ENCODE assay signal across 8 cellular contexts in the genomic region with DNA sequence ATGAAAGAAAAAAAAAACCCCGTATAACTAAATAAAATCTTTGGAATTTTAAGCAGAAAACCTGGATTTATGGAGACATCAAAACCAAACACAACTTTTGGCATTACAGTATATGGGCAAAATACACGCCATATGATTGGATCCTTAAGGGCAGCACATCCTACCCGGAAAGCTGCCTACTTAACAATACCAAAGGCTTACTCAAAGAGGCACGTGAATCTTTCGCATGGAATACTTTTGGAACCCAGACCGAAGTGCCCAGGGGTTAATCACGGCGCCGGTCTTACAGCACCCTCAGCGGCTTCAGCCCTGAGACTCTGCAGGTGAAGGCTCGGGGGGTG. TPM values are rescaled to one million over a fixed set of nuclear protein-coding genes. Genes with fewer than 3 reads are reported as not detected.
DNase-seq lines count a peak whose midpoint lies in the region; ATAC-seq, FAIRE-seq and TF ChIP-seq lines count a peak whose summit lies in the region.

No MANE protein-coding gene starts in this region.

- peaks cover 0 to 4% of the 10 kb centered on the region in 2 experiments; a peak in 1 of 4 replicates for H3K9me3 ChIP-seq in H1 (ENCODE audit: insufficient read depth in 2 of 2, low read depth in 1 of 2, low read length in 1 of 2)
- no peaks in the 10 kb centered on the region for H3K9me3 ChIP-seq in muscle layer of duodenum (ENCODE audit: control insufficient read depth in 1 of 2, low read length in 2 of 2)

- 0 out of 2 replicates have a peak, but pooled peaks cover 2% of the 10 kb centered on the region for H3K79me1 ChIP-seq in H1 (ENCODE audit: low read depth, low read length)

- H2BK12ac ChIP-seq in H1 (ENCODE audit: low read depth, low read length), result peak overlapping the region; percentile 82; the same call in 1 of the 2 replicates

- H3K56ac ChIP-seq in H1 (replicated peaks; ENCODE audit: insufficient read length, low read depth, low read length), result peak overlapping the region; percentile 34

- peak overlapping the region; percentile 34; the same call in 1 of the 2 replicates for H2AK5ac ChIP-seq in H1 (ENCODE audit: low read depth, low read length)

- H3K27ac ChIP-seq in H1 (ENCODE audit: low read depth, low read length), result peak overlapping the region; percentile 93
- H3K27ac ChIP-seq in muscle layer of duodenum (ENCODE audit: low read length), result peak overlapping the region; percentile 70

- peak overlapping the region; percentile 86 to 89 for H3K4me2 ChIP-seq in H1 (ENCODE audit: insufficient read depth in 1 of 2, low read depth in 2 of 2, low read length in 2 of 2)

- H4K8ac ChIP-seq in H1 (ENCODE audit: extremely low read depth, insufficient read depth, low read length), result peak overlapping the region; percentile 92; the same call in 1 of the 2 replicates

- no peaks in the 10 kb centered on the region for H3K27me3 ChIP-seq in H1 (replicated peaks in 1 of 4; ENCODE audit: control insufficient read depth in 3 of 4, extremely low read depth in 1 of 4, insufficient read depth in 3 of 4, low read length in 3 of 4)
- H3K27me3 ChIP-seq in muscle layer of duodenum (ENCODE audit: low read depth, low read length), result no peaks in the 10 kb centered on the region

- TF ChIP-seq CTCF in H1 (IDR thresholded peaks at IDR 0.05; ENCODE audit: control extremely low read depth in 1 of 3, insufficient read depth in 1 of 3, low read depth in 1 of 3, low read length in 3 of 3), result no peak

- H4K5ac ChIP-seq in H1 (ENCODE audit: insufficient read length, low read depth, low read length), result peak overlapping the region; percentile 90

- DNase-seq in GM03348 (ENCODE audit: low spot score), result peak; percentile 47
- DNase-seq in H4 (ENCODE audit: low spot score), result peak; percentile 28
- DNase-seq in OCI-M1 (lab: John Stamatoyannopoulos, UW), result peak; percentile 78
- no peak for DNase-seq in H1 (ENCODE audit: low read depth in 1 of 2, low spot score in 2 of 2)
- no peak for DNase-seq in stimulated activated naive CD4-positive, alpha-beta T cell treated with Interleukin-2 at 50 U/mL for 16 hours (lab: John Stamatoyannopoulos, UW)
- no peak for DNase-seq in NCI-H2227 treated with DMSO at 0.1 percent for 48 hours (lab: John Stamatoyannopoulos, UW)

- peak overlapping the region; percentile 50 for H2BK120ac ChIP-seq in H1 (replicated peaks; ENCODE audit: low read depth, low read length)

- H3K36me3 ChIP-seq in H1 (ENCODE audit: control insufficient read depth in 2 of 4, insufficient read depth in 4 of 4, low read length in 3 of 4) (peaks cover 0 to 30% (median 15%) of the 10 kb centered on the region in 4 experiments; a peak in 6 of 8 replicates), muscle layer of duodenum (ENCODE audit: control insufficient read depth in 1 of 2, insufficient read depth in 2 of 2, low read length in 2 of 2) (no peaks in the 10 kb centered on the region)

- whole genome bisulfite sequencing in H1 (ENCODE audit: extremely low coverage in 1 of 2, insufficient coverage in 1 of 2, insufficient read length in 1 of 2, insufficient replicate concordance in 2 of 2, low coverage in 1 of 2, low lambda C conversion rate in 2 of 2, missing lambda C conversion rate in 1 of 2), 2 experiments, result 5% methylated on average over 11 of the region's 11 CpGs; no CpG with 5 or more reads in 1 of the 2 experiments

- POLR2A ChIA-PET in H1 (lab: Charles Lee; ENCODE audit: partially characterized antibody), result interaction anchor here (0.6 to 4.6 kb wide), 8 partner anchors 11 to 705 kb away, joined by 3 to 31 read pairs (median 10); a partner anchor contains a TSS

- H3K23me2 ChIP-seq in H1 (ENCODE audit: low read depth, low read length), result peaks cover 4% of the 10 kb centered on the region; the same call in 1 of the 2 replicates

- H2BK20ac ChIP-seq in H1 (ENCODE audit: low read length), result no peak overlapping the region

- H3K4me1 ChIP-seq in H1 (replicated peaks in 1 of 4; ENCODE audit: control insufficient read depth in 3 of 4, insufficient read depth in 4 of 4, low read length in 3 of 4) (peaks cover 0 to 15% (median 12%) of the 10 kb centered on the region in 4 experiments; a peak in 3 of 7 replicates), muscle layer of duodenum (ENCODE audit: control insufficient read depth in 1 of 2, insufficient read depth in 2 of 2, low read length in 2 of 2) (no peaks in the 10 kb centered on the region)

- H3K9ac ChIP-seq in H1 (replicated peaks in 1 of 4; ENCODE audit: extremely low read depth in 1 of 4, low read depth in 3 of 4, low read length in 3 of 4), result peak overlapping the region; percentile 72 to 87 (median 76)

- no peak overlapping the region for H3K23ac ChIP-seq in H1 (ENCODE audit: insufficient read length)

- H4K20me1 ChIP-seq in H1 (replicated peaks in 1 of 2; ENCODE audit: control insufficient read depth in 1 of 2, insufficient read depth in 2 of 2, low read length in 2 of 2), result peaks cover 0 to 2% of the 10 kb centered on the region in 2 experiments

- H2BK5ac ChIP-seq in H1 (ENCODE audit: low read depth, low read length), result peak overlapping the region; percentile 98

- no peak overlapping the region for H3K4ac ChIP-seq in H1 (replicated peaks; ENCODE audit: insufficient read length, low read depth, low read length)

- H4K91ac ChIP-seq in H1 (replicated peaks; ENCODE audit: insufficient read length, low read length), result peak overlapping the region; percentile 87

- no peak for TF ChIP-seq POLR2A in H1 (IDR thresholded peaks at IDR 0.05; ENCODE audit: control extremely low read depth in 1 of 2, low read depth in 2 of 2, low read length in 2 of 2)

- H3K14ac ChIP-seq in H1 (ENCODE audit: insufficient read length), result no peak overlapping the region

- no peak for ATAC-seq in GM19467 (IDR thresholded peaks at IDR 0.05; ENCODE audit: unreplicated experiment)

- peaks cover 0 to 45% of the 10 kb centered on the region in 2 experiments for H3K79me2 ChIP-seq in H1 (ENCODE audit: control insufficient read depth in 1 of 2, insufficient read depth in 2 of 2, low read length in 2 of 2)

- no peak for TF ChIP-seq EP300 in H1 (IDR thresholded peaks at IDR 0.05; ENCODE audit: borderline replicate concordance in 1 of 2, low read depth in 2 of 2, low read length in 2 of 2)

- no peak overlapping the region; the same call in 1 of the 2 replicates for H2BK15ac ChIP-seq in H1 (ENCODE audit: low read length)

- peak overlapping the region; percentile 94 for H3K18ac ChIP-seq in H1 (ENCODE audit: extremely low read depth, low read length)

- no peak for TF ChIP-seq RAD21 in H1 (IDR thresholded peaks at IDR 0.05 in 1 of 2, conservative IDR thresholded peaks at IDR 0.05 in 1 of 2; ENCODE audit: low read depth in 2 of 2, low read length in 2 of 2)

- peak; percentile 48 for FAIRE-seq in H1 (lab: Jason Lieb, UNC)

- CTCF ChIA-PET in H1 (lab: Charles Lee; ENCODE audit: partially characterized antibody), result interaction anchor here (0.6 to 1.8 kb wide), 3 partner anchors 14 to 173 kb away, joined by 3 to 5 read pairs (median 4); no protein-coding TSS in a partner anchor

- H2AFZ ChIP-seq in H1 (ENCODE audit: low read length), result 0 out of 2 replicates have a peak overlapping the region, but pooled peaks have one; percentile 2

- H3K4me3 ChIP-seq in H1 (ENCODE audit: extremely low read depth in 1 of 4, insufficient read depth in 2 of 4, low read depth in 3 of 4, low read length in 4 of 4) (peak overlapping the region; percentile 66 to 82 (median 70)), muscle layer of duodenum (ENCODE audit: low read depth in 1 of 2, low read length in 2 of 2) (peak overlapping the region; percentile 78 to 81)

TF ChIP-seq in H1, 55 proteins besides CTCF, POLR2A, EP300 and RAD21 (continues in another document):
- TF ChIP-seq TBP (IDR thresholded peaks at IDR 0.05; ENCODE audit: low read depth, low read length) (no peak), CREB1 (IDR thresholded peaks at IDR 0.05) (no peak), CBX5 (IDR thresholded peaks at IDR 0.05; ENCODE audit: low read depth, low read length) (no peak), KDM1A (IDR thresholded peaks at IDR 0.05; ENCODE audit: borderline replicate concordance, low read length) (no peak), SIN3A (conservative IDR thresholded peaks at IDR 0.05 in 1 of 2, IDR thresholded peaks at IDR 0.05 in 1 of 2; ENCODE audit: low read depth in 1 of 2, low read length in 2 of 2) (no peak), MAFK (IDR thresholded peaks at IDR 0.05; ENCODE audit: low read depth, low read length) (no peak), TAF7 (optimal IDR thresholded peaks at IDR 0.05; ENCODE audit: borderline replicate concordance, low read depth, low read length) (no peak)
- TF ChIP-seq, protein P1, sequence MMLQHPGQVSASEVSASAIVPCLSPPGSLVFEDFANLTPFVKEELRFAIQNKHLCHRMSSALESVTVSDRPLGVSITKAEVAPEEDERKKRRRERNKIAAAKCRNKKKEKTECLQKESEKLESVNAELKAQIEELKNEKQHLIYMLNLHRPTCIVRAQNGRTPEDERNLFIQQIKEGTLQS (IDR thresholded peaks at IDR 0.05; ENCODE audit: insufficient read depth, low read depth, low read length), result no peak
- TF ChIP-seq, protein P2, sequence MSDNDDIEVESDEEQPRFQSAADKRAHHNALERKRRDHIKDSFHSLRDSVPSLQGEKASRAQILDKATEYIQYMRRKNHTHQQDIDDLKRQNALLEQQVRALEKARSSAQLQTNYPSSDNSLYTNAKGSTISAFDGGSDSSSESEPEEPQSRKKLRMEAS (IDR thresholded peaks at IDR 0.05), result no peak

RNA-seq across cellular contexts. Expression of a gene that starts 0.4 kb away (rescaled TPM):
- 2.3 and 5.7 TPM in 2 replicates for total RNA-seq in H4 (2014; rRNA removed; shearing (Covaris generic))
- 43.3 and 44.0 TPM in 2 replicates for total RNA-seq in H1 (2021; fragmentation: NEBNext Ultra II Directional; extraction: Animal tissue kit (Norgen Biotek cat#: 25700))
- polyA plus RNA-seq in H1 (2011; rRNA removed), result 5.3 and 7.2 TPM in 2 replicates
- polyA plus RNA-seq in H1 (2011; cell fraction: cytosol; rRNA removed), result 17.2 TPM
- 4.3 TPM for polyA plus RNA-seq in H1 (2011; cell fraction: nucleus; rRNA removed)
- polyA plus RNA-seq in H1 (2012, experiment 1 of 2), result 12.3 to 24.6 TPM (median 21.2 TPM) in 4 replicates
- 2.0 TPM for polyA plus RNA-seq in H1 (2012, experiment 2 of 2)
- 21.9 TPM for polyA plus RNA-seq in H1 (2013, experiment 1 of 2)
- 18.2 TPM for polyA plus RNA-seq in H1 (2013, experiment 2 of 2)
- 12.6 and 13.0 TPM in 2 replicates for polyA minus RNA-seq in H1 (2011; rRNA and poly(A)+ RNA removed)
- 11.6 TPM for polyA minus RNA-seq in H1 (2011; cell fraction: cytosol; rRNA and poly(A)+ RNA removed)
- polyA minus RNA-seq in H1 (2011; cell fraction: nucleus; rRNA and poly(A)+ RNA removed), result 46.0 TPM

RNA-seq across cellular contexts. Expression of a gene that starts 49.0 kb away (rescaled TPM):
- 45.3 and 69.4 TPM in 2 replicates for total RNA-seq in H4 (2014; rRNA removed; shearing (Covaris generic))
- total RNA-seq in H1 (2021; fragmentation: NEBNext Ultra II Directional; extraction: Animal tissue kit (Norgen Biotek cat#: 25700)), result 68.2 and 74.1 TPM in 2 replicates
- polyA plus RNA-seq in H1 (2011; rRNA removed), result 15.3 and 27.2 TPM in 2 replicates
- polyA plus RNA-seq in H1 (2011; cell fraction: cytosol; rRNA removed), result 29.3 TPM
- polyA plus RNA-seq in H1 (2011; cell fraction: nucleus; rRNA removed), result 19.6 TPM
- 54.3 to 63.1 TPM (median 58.9 TPM) in 4 replicates for polyA plus RNA-seq in H1 (2012, experiment 1 of 2)
- 2.9 TPM for polyA plus RNA-seq in H1 (2012, experiment 2 of 2)
- polyA plus RNA-seq in H1 (2013, experiment 1 of 2), result 66.0 TPM
- polyA plus RNA-seq in H1 (2013, experiment 2 of 2), result 66.9 TPM
- polyA minus RNA-seq in H1 (2011; rRNA and poly(A)+ RNA removed), result 41.7 and 49.6 TPM in 2 replicates
- polyA minus RNA-seq in H1 (2011; cell fraction: cytosol; rRNA and poly(A)+ RNA removed), result 40.7 TPM
- 25.6 TPM for polyA minus RNA-seq in H1 (2011; cell fraction: nucleus; rRNA and poly(A)+ RNA removed)

Comparison
In these comparisons a context has a peak if more than half of its experiments do, and no peak if none do; other contexts are left out.
1. DNase-seq: peak in GM03348 (single experiment), H4 (single experiment) and OCI-M1 (single experiment); none in H1 (0 of 2), stimulated activated naive CD4-positive, alpha-beta T cell treated with Interleukin-2 at 50 U/mL for 16 hours (single experiment) and NCI-H2227 treated with DMSO at 0.1 percent for 48 hours (single experiment).